ENCODE assay signal across 8 cellular contexts in the genomic region with DNA sequence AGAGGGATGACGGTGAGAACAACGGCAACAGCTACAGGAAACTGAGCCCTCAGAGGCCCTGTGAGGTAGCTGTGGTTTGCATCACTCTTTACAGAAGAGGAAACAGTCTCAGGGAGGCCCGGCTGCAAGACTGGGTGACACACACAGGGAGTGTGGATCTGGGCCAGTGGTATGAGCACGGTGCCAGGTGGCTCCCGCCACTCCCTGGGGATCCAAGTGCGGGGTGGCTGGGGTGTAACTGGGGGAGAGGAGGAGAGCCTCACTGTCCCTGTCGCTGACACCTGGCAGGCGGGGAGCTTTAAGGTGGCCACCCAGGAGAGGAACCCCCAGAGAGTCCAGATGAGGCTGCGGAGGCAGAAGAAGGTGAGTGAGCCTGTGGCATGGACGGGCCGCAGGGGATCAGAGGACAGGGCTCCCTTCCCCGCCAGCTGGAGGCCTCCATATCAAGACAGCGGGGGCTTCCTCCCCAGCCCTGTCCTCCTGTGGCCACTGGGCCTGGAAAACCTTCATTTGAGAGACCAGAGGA. TPM values are rescaled to one million over a fixed set of nuclear protein-coding genes. Genes with fewer than 3 reads are reported as not detected.
DNase-seq lines count a peak whose midpoint lies in the region; ATAC-seq lines count a peak whose summit lies in the region.

No MANE protein-coding gene starts in this region.

- no peaks in the 10 kb centered on the region for H3K27me3 ChIP-seq in HAP-1 (ENCODE audit: low read depth)

- H3K9me3 ChIP-seq in HAP-1: peaks cover 3% of the 10 kb centered on the region; the same call in 1 of the 2 replicates

- peak; percentile 77 for ATAC-seq in GM19035 (IDR thresholded peaks at IDR 0.05; ENCODE audit: unreplicated experiment)
- peak; percentile 75 for ATAC-seq in HG03378 (IDR thresholded peaks at IDR 0.05; ENCODE audit: unreplicated experiment)
- peak; percentile 45 to 90 for ATAC-seq in left cardiac atrium
- no peak for ATAC-seq in GM21360 (IDR thresholded peaks at IDR 0.05; ENCODE audit: unreplicated experiment)

- H3K36me3 ChIP-seq in HAP-1 (replicated peaks): peaks cover 42% of the 10 kb centered on the region

- intact Hi-C loops in left cardiac atrium (cut with DNase I): no loop called here

- peak; percentile 51 to 62 for DNase-seq in activated CD8-positive, alpha-beta memory T cell treated with anti-CD3 and anti-CD28 coated beads for 1 hour (ENCODE audit: extremely low read depth in 1 of 2, low read depth in 1 of 2)
- no peak for DNase-seq in left cardiac atrium
- DNase-seq in stimulated activated CD8-positive, alpha-beta memory T cell treated with anti-CD3 and anti-CD28 coated beads, Interleukin-4, amount 100 ng/mL, for 48 hours: peak; percentile 80
- DNase-seq in HuH-7 (ENCODE audit: low spot score): no peak
- no peak for DNase-seq in HAP-1 (ENCODE audit: low spot score in 2 of 2)

- no peaks in the 10 kb centered on the region for H3K4me1 ChIP-seq in HAP-1

- H3K4me3 ChIP-seq in HAP-1: no peak overlapping the region

- in situ Hi-C loops in HAP-1 (cut with MboI; ENCODE audit: low sequenced_read_pairs): no loop called here

RNA-seq across cellular contexts. Expression of gene RGL4, which starts 5.6 kb away (rescaled TPM):
- under 1 TPM in 1 of 2 donors, not detected in 1; 0.44 TPM for total RNA-seq in left cardiac atrium

RNA-seq across cellular contexts. Expression of gene ZNF70, which starts 54.5 kb away (rescaled TPM):
- total RNA-seq in left cardiac atrium: 1 to 10 TPM; 4.9 to 5.6 TPM

RNA-seq across cellular contexts. Expression of gene VPREB3, which starts 57.8 kb away (rescaled TPM):
- total RNA-seq in left cardiac atrium: 1 to 10 TPM in 1 of 2 donors, under 1 TPM in 1; 0.53 to 1.3 TPM

Comparison
In these comparisons a context has a peak if more than half of its experiments do, and no peak if none do; other contexts are left out.
1. DNase-seq: peak in activated CD8-positive, alpha-beta memory T cell treated with anti-CD3 and anti-CD28 coated beads for 1 hour (2 of 2) and stimulated activated CD8-positive, alpha-beta memory T cell treated with anti-CD3 and anti-CD28 coated beads, Interleukin-4, amount 100 ng/mL, for 48 hours (single experiment); none in left cardiac atrium (single experiment), HuH-7 (single experiment) and HAP-1 (0 of 2).